In the genomic region with DNA sequence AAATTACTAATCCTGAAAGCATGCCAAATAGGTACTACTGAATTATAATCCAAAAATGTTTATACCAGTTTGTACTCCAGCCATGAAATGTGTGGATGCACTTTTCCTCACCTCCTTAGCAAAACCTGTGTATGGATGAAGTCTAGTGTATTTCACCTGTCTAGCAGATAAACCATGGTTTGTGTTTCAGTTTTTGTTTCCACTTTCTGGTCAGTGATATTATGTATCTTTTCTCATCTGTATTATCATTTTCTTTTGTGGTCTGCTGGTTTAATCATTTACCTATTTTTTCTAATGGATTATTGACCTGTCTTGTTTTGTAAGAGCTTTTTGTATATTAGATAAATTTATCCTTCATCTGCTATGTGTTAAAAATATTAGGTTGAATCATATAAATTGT, we compare ENCODE assay signal across 17 cellular contexts. TPM values are rescaled to one million over a fixed set of nuclear protein-coding genes. Genes with fewer than 3 reads are reported as not detected.
"Had no signal": no experiment of that assay in that cellular context is flagged by ENCODE, and none has a peak within 500 bp of the region (broad histone marks: within the 10 kb centered on the region; RNA-seq: fewer than 3 reads in every experiment).

No MANE protein-coding gene starts in this region.

- H3K9me3 Mint-ChIP-seq: activated naive CD4-positive, alpha-beta T cell treated with anti-CD3 and anti-CD28 coated beads, Interleukin-2, amount 50 U/mL, for 24 hours; central memory CD8-positive, alpha-beta T cell; effector memory CD8-positive, alpha-beta T cell; immature natural killer cell; stimulated activated memory B cell treated with anti-CD40 and anti-IgM and Interleukin-4, amounts not matched to agents 10 μg/mL and 1 μg/mL and 100 μg/mL, for 72 hours had no signal

- H3K27ac ChIP-seq: ascending aorta, spleen, testis, upper lobe of left lung had no signal

- H3K4me3 ChIP-seq: ascending aorta, spleen, testis, upper lobe of left lung had no signal

- DNase-seq: activated CD4-positive, alpha-beta T cell treated with anti-CD3 and anti-CD28 coated beads, Interleukin-2, amount 50 U/mL, for 48 hours; activated gamma-delta T cell; cortex of kidney; effector memory CD8-positive, alpha-beta T cell; immature natural killer cell; left ventricle myocardium superior; nephron progenitor cell; nucleus accumbens; posterior cingulate gyrus; spleen; stimulated activated CD4-positive, alpha-beta T cell treated with anti-CD3 and anti-CD28 coated beads, Interleukin-4, amount 100 ng/mL, for 4 hours; testis; upper lobe of left lung had no signal

- H3K27me3 ChIP-seq: ascending aorta, spleen, testis, upper lobe of left lung had no signal

- H3K4me1 Mint-ChIP-seq: activated naive CD4-positive, alpha-beta T cell treated with anti-CD3 and anti-CD28 coated beads, Interleukin-2, amount 50 U/mL, for 24 hours; central memory CD8-positive, alpha-beta T cell; immature natural killer cell; stimulated activated memory B cell treated with anti-CD40 and anti-IgM and Interleukin-4, amounts not matched to agents 10 μg/mL and 1 μg/mL and 100 μg/mL, for 72 hours had no signal

- H3K9me3 ChIP-seq: ascending aorta, spleen, testis, upper lobe of left lung had no signal

- H3K4me3 Mint-ChIP-seq: activated naive CD4-positive, alpha-beta T cell treated with anti-CD3 and anti-CD28 coated beads, Interleukin-2, amount 50 U/mL, for 24 hours; central memory CD8-positive, alpha-beta T cell; effector memory CD8-positive, alpha-beta T cell; immature natural killer cell; nephron progenitor cell; stimulated activated memory B cell treated with anti-CD40 and anti-IgM and Interleukin-4, amounts not matched to agents 10 μg/mL and 1 μg/mL and 100 μg/mL, for 72 hours had no signal

- H3K27ac Mint-ChIP-seq: activated naive CD4-positive, alpha-beta T cell treated with anti-CD3 and anti-CD28 coated beads, Interleukin-2, amount 50 U/mL, for 24 hours; effector memory CD8-positive, alpha-beta T cell; immature natural killer cell; nephron progenitor cell; stimulated activated memory B cell treated with anti-CD40 and anti-IgM and Interleukin-4, amounts not matched to agents 10 μg/mL and 1 μg/mL and 100 μg/mL, for 72 hours had no signal

- ATAC-seq: effector memory CD8-positive, alpha-beta T cell; left ventricle myocardium superior; stimulated activated memory B cell treated with anti-CD40 and anti-IgM and Interleukin-4, amounts not matched to agents 10 μg/mL and 1 μg/mL and 100 μg/mL, for 72 hours had no signal

- H3K4me1 ChIP-seq: ascending aorta, spleen, testis, upper lobe of left lung had no signal

- H3K27me3 Mint-ChIP-seq: activated naive CD4-positive, alpha-beta T cell treated with anti-CD3 and anti-CD28 coated beads, Interleukin-2, amount 50 U/mL, for 24 hours; central memory CD8-positive, alpha-beta T cell; effector memory CD8-positive, alpha-beta T cell; stimulated activated memory B cell treated with anti-CD40 and anti-IgM and Interleukin-4, amounts not matched to agents 10 μg/mL and 1 μg/mL and 100 μg/mL, for 72 hours had no signal

RNA-seq across cellular contexts. Expression of a gene that starts 41.0 kb away (rescaled TPM):
- total RNA-seq: ascending aorta, left ventricle myocardium superior had no signal
